In the genomic region with DNA sequence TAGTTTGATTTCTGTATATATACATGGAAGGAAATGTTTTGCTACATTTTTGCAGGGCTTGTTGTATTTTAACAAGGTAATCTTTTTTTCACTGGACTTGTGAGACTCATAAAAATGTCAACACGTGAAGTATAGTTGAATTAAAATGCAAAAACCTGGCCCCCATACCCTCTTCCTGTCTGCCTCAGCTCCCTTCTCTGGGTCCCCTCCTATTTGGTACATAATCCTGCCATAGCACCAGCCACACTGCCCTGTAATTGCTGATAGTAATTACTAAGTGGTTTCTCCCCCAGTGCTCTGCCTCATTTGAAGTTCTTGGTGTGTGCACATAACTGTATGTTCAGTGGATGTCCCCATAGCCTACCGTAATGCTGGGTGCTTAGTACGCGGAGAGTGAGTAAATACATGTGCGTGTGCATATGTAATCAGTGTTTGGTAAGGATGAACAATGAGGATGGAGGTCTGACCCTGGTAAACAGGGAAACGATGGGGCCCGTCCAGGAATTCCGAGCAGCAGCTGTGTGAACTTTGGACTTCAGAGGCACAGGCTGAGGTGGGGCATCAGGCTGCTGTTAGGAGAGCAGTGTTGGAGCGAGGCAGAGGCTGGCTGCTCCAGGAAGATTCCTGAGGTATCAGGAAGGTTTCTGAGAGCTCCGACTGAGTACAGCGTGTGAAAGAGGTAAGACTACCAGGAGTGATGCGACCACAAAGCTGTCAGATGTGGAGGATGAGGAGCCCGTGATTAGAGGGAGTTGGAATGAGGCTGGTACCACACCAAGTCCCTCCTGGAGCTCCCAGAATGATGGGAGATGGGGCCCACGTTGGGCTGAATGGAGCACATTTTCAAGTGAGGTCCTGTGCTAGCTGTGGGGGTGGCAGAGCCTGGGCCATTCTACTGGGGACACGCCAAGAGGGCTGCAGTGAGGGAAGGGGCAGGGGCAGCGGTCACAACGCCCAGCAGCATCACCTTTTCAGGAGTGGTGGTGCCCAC, we compare ENCODE assay signal across 1 cellular context.
TF ChIP-seq lines count a peak whose summit lies in the region.

No MANE protein-coding gene starts in this region.

TF ChIP-seq in HepG2, 621 proteins besides CTCF, POLR2A, EP300 and RAD21 (continued from another document and continues in another):
- TF ChIP-seq, protein P1, sequence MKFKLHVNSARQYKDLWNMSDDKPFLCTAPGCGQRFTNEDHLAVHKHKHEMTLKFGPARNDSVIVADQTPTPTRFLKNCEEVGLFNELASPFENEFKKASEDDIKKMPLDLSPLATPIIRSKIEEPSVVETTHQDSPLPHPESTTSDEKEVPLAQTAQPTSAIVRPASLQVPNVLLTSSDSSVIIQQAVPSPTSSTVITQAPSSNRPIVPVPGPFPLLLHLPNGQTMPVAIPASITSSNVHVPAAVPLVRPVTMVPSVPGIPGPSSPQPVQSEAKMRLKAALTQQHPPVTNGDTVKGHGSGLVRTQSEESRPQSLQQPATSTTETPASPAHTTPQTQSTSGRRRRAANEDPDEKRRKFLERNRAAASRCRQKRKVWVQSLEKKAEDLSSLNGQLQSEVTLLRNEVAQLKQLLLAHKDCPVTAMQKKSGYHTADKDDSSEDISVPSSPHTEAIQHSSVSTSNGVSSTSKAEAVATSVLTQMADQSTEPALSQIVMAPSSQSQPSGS (CRISPR knock-in tag; IDR thresholded peaks at IDR 0.05) = 0 out of 2 replicates have a peak, but pooled peaks have one; percentile 25
- no peak for TF ChIP-seq ZNF432 (CRISPR knock-in tag; IDR thresholded peaks at IDR 0.05; ENCODE audit: borderline replicate concordance)
- no peak for TF ChIP-seq HNRNPLL (IDR thresholded peaks at IDR 0.05; ENCODE audit: low read depth, low read length, poor library complexity, severe bottlenecking)
- peak; percentile 69 for TF ChIP-seq ZMYM4 (CRISPR knock-in tag; IDR thresholded peaks at IDR 0.05)
- TF ChIP-seq FOXC1 (CRISPR knock-in tag; IDR thresholded peaks at IDR 0.05; ENCODE audit: borderline replicate concordance) = no peak
- TF ChIP-seq SOX6 (IDR thresholded peaks at IDR 0.05) = peak; percentile 85; the same call in 1 of the 2 replicates
- TF ChIP-seq SOX6 (CRISPR knock-in tag; IDR thresholded peaks at IDR 0.05) = peak; percentile 98
- TF ChIP-seq, protein P2, sequence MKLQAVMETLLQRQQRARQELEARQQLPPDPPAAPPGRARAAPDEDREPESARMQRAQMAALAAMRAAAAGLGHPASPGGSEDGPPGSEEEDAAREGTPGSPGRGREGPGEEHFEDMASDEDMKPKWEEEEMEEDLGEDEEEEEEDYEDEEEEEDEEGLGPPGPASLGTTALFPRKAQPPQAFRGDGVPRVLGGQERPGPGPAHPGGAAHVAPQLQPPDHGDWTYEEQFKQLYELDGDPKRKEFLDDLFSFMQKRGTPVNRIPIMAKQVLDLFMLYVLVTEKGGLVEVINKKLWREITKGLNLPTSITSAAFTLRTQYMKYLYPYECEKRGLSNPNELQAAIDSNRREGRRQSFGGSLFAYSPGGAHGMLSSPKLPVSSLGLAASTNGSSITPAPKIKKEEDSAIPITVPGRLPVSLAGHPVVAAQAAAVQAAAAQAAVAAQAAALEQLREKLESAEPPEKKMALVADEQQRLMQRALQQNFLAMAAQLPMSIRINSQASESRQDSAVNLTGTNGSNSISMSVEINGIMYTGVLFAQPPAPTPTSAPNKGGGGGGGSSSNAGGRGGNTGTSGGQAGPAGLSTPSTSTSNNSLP (IDR thresholded peaks at IDR 0.05; ENCODE audit: low read depth, low read length) = peak; percentile 53; the same call in 1 of the 2 replicates
- no peak for TF ChIP-seq TBX2 (CRISPR knock-in tag; IDR thresholded peaks at IDR 0.05; ENCODE audit: borderline replicate concordance)
- no peak for TF ChIP-seq TOE1 (CRISPR knock-in tag; IDR thresholded peaks at IDR 0.05)
- TF ChIP-seq, protein P3, sequence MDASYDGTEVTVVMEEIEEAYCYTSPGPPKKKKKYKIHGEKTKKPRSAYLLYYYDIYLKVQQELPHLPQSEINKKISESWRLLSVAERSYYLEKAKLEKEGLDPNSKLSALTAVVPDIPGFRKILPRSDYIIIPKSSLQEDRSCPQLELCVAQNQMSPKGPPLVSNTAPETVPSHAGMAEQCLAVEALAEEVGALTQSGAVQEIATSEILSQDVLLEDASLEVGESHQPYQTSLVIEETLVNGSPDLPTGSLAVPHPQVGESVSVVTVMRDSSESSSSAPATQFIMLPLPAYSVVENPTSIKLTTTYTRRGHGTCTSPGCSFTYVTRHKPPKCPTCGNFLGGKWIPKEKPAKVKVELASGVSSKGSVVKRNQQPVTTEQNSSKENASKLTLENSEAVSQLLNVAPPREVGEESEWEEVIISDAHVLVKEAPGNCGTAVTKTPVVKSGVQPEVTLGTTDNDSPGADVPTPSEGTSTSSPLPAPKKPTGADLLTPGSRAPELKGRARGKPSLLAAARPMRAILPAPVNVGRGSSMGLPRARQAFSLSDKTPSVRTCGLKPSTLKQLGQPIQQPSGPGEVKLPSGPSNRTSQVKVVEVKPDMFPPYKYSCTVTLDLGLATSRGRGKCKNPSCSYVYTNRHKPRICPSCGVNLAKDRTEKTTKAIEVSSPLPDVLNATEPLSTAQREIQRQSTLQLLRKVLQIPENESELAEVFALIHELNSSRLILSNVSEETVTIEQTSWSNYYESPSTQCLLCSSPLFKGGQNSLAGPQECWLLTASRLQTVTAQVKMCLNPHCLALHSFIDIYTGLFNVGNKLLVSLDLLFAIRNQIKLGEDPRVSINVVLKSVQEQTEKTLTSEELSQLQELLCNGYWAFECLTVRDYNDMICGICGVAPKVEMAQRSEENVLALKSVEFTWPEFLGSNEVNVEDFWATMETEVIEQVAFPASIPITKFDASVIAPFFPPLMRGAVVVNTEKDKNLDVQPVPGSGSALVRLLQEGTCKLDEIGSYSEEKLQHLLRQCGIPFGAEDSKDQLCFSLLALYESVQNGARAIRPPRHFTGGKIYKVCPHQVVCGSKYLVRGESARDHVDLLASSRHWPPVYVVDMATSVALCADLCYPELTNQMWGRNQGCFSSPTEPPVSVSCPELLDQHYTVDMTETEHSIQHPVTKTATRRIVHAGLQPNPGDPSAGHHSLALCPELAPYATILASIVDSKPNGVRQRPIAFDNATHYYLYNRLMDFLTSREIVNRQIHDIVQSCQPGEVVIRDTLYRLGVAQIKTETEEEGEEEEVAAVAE (CRISPR knock-in tag; IDR thresholded peaks at IDR 0.05; ENCODE audit: borderline replicate concordance) = peak; percentile 27; the same call in 1 of the 2 replicates
- no peak for TF ChIP-seq BRD4 (CRISPR knock-in tag; IDR thresholded peaks at IDR 0.05)
- 0 out of 2 replicates have a peak, but pooled peaks have one; percentile 51 for TF ChIP-seq REPIN1 (CRISPR knock-in tag; IDR thresholded peaks at IDR 0.05; ENCODE audit: borderline replicate concordance, low read depth)
- no peak for TF ChIP-seq ISX (CRISPR knock-in tag; conservative IDR thresholded peaks at IDR 0.05)
- TF ChIP-seq CCAR2 (optimal IDR thresholded peaks at IDR 0.05; ENCODE audit: low read depth, low read length) = no peak
- TF ChIP-seq BHLHE40 (IDR thresholded peaks at IDR 0.05; ENCODE audit: low read length) = peak; percentile 69
- peak; percentile 44 for TF ChIP-seq TBL1XR1 (IDR thresholded peaks at IDR 0.05; ENCODE audit: borderline replicate concordance, low read length, partially characterized antibody)
- peak; percentile 47; the same call in 1 of the 2 replicates for TF ChIP-seq KDM2A (CRISPR knock-in tag; IDR thresholded peaks at IDR 0.05; ENCODE audit: borderline replicate concordance, low read depth)
- TF ChIP-seq ZNF629 (CRISPR knock-in tag; conservative IDR thresholded peaks at IDR 0.05) = no peak
- TF ChIP-seq, protein P4, sequence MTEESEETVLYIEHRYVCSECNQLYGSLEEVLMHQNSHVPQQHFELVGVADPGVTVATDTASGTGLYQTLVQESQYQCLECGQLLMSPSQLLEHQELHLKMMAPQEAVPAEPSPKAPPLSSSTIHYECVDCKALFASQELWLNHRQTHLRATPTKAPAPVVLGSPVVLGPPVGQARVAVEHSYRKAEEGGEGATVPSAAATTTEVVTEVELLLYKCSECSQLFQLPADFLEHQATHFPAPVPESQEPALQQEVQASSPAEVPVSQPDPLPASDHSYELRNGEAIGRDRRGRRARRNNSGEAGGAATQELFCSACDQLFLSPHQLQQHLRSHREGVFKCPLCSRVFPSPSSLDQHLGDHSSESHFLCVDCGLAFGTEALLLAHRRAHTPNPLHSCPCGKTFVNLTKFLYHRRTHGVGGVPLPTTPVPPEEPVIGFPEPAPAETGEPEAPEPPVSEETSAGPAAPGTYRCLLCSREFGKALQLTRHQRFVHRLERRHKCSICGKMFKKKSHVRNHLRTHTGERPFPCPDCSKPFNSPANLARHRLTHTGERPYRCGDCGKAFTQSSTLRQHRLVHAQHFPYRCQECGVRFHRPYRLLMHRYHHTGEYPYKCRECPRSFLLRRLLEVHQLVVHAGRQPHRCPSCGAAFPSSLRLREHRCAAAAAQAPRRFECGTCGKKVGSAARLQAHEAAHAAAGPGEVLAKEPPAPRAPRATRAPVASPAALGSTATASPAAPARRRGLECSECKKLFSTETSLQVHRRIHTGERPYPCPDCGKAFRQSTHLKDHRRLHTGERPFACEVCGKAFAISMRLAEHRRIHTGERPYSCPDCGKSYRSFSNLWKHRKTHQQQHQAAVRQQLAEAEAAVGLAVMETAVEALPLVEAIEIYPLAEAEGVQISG (CRISPR knock-in tag; IDR thresholded peaks at IDR 0.05) = 0 out of 2 replicates have a peak, but pooled peaks have one; percentile 22
- TF ChIP-seq, protein P5, sequence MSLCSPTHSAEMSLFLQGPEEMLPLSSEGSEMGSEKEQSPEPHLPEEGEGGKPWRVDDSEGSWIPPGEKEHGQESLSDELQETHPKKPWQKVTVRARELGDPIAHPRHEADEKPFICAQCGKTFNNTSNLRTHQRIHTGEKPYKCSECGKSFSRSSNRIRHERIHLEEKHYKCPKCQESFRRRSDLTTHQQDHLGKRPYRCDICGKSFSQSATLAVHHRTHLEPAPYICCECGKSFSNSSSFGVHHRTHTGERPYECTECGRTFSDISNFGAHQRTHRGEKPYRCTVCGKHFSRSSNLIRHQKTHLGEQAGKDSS (CRISPR knock-in tag; IDR thresholded peaks at IDR 0.05; ENCODE audit: borderline replicate concordance, low read depth) = no peak
- TF ChIP-seq MAZ (IDR thresholded peaks at IDR 0.05; ENCODE audit: borderline replicate concordance, low read depth, low read length) = 0 out of 2 replicates have a peak, but pooled peaks have one; percentile 34
- TF ChIP-seq MAZ (CRISPR knock-in tag; IDR thresholded peaks at IDR 0.05; ENCODE audit: low read depth) = no peak
- 0 out of 2 replicates have a peak, but pooled peaks have one; percentile 41 for TF ChIP-seq ZNF563 (CRISPR knock-in tag; IDR thresholded peaks at IDR 0.05)
- TF ChIP-seq, protein P6, sequence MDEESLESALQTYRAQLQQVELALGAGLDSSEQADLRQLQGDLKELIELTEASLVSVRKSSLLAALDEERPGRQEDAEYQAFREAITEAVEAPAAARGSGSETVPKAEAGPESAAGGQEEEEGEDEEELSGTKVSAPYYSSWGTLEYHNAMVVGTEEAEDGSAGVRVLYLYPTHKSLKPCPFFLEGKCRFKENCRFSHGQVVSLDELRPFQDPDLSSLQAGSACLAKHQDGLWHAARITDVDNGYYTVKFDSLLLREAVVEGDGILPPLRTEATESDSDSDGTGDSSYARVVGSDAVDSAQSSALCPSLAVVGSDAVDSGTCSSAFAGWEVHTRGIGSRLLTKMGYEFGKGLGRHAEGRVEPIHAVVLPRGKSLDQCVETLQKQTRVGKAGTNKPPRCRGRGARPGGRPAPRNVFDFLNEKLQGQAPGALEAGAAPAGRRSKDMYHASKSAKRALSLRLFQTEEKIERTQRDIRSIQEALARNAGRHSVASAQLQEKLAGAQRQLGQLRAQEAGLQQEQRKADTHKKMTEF (CRISPR knock-in tag; IDR thresholded peaks at IDR 0.05) = 0 out of 2 replicates have a peak, but pooled peaks have one; percentile 35
- TF ChIP-seq, protein P7, sequence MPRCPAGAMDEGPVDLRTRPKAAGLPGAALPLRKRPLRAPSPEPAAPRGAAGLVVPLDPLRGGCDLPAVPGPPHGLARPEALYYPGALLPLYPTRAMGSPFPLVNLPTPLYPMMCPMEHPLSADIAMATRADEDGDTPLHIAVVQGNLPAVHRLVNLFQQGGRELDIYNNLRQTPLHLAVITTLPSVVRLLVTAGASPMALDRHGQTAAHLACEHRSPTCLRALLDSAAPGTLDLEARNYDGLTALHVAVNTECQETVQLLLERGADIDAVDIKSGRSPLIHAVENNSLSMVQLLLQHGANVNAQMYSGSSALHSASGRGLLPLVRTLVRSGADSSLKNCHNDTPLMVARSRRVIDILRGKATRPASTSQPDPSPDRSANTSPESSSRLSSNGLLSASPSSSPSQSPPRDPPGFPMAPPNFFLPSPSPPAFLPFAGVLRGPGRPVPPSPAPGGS (CRISPR knock-in tag; IDR thresholded peaks at IDR 0.05) = no peak
- TF ChIP-seq TP53 (CRISPR knock-in tag; conservative IDR thresholded peaks at IDR 0.05) = no peak
- no peak for TF ChIP-seq ZNF776 (CRISPR knock-in tag; IDR thresholded peaks at IDR 0.05)
- TF ChIP-seq, protein P8, sequence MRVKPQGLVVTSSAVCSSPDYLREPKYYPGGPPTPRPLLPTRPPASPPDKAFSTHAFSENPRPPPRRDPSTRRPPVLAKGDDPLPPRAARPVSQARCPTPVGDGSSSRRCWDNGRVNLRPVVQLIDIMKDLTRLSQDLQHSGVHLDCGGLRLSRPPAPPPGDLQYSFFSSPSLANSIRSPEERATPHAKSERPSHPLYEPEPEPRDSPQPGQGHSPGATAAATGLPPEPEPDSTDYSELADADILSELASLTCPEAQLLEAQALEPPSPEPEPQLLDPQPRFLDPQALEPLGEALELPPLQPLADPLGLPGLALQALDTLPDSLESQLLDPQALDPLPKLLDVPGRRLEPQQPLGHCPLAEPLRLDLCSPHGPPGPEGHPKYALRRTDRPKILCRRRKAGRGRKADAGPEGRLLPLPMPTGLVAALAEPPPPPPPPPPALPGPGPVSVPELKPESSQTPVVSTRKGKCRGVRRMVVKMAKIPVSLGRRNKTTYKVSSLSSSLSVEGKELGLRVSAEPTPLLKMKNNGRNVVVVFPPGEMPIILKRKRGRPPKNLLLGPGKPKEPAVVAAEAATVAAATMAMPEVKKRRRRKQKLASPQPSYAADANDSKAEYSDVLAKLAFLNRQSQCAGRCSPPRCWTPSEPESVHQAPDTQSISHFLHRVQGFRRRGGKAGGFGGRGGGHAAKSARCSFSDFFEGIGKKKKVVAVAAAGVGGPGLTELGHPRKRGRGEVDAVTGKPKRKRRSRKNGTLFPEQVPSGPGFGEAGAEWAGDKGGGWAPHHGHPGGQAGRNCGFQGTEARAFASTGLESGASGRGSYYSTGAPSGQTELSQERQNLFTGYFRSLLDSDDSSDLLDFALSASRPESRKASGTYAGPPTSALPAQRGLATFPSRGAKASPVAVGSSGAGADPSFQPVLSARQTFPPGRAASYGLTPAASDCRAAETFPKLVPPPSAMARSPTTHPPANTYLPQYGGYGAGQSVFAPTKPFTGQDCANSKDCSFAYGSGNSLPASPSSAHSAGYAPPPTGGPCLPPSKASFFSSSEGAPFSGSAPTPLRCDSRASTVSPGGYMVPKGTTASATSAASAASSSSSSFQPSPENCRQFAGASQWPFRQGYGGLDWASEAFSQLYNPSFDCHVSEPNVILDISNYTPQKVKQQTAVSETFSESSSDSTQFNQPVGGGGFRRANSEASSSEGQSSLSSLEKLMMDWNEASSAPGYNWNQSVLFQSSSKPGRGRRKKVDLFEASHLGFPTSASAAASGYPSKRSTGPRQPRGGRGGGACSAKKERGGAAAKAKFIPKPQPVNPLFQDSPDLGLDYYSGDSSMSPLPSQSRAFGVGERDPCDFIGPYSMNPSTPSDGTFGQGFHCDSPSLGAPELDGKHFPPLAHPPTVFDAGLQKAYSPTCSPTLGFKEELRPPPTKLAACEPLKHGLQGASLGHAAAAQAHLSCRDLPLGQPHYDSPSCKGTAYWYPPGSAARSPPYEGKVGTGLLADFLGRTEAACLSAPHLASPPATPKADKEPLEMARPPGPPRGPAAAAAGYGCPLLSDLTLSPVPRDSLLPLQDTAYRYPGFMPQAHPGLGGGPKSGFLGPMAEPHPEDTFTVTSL (CRISPR knock-in tag; IDR thresholded peaks at IDR 0.05; ENCODE audit: borderline replicate concordance) = 0 out of 2 replicates have a peak, but pooled peaks have one; percentile 40
- no peak for TF ChIP-seq ZBTB7A (CRISPR knock-in tag; IDR thresholded peaks at IDR 0.05)
- TF ChIP-seq, protein P9, sequence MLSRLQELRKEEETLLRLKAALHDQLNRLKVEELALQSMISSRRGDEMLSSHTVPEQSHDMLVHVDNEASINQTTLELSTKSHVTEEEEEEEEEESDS (CRISPR knock-in tag; IDR thresholded peaks at IDR 0.05; ENCODE audit: borderline replicate concordance) = no peak
